8 cellular contexts compared by ENCODE assay signal in genomic region chr11:10933455-10934292, GRCh38.
DNase-seq lines count a peak whose midpoint lies in the region; ATAC-seq and TF ChIP-seq lines count a peak whose summit lies in the region.

No MANE protein-coding gene starts in this region.

- WGBS in heart left ventricle, 4 donors: 6% methylated on average over 20 of the region's 20 CpGs

- H3K27me3 ChIP-seq in adipocyte (replicated peaks; ENCODE audit: control insufficient read depth, insufficient read depth, low read length) (no peaks in the 10 kb centered on the region), heart left ventricle (peaks cover 0 to 12% (median 0%) of the 10 kb centered on the region in 9 donors), upper lobe of right lung (no peaks in the 10 kb centered on the region)

- intact Hi-C loops in heart left ventricle (cut with DNase I) (loop anchor here (1.0 to 10.0 kb wide), 15 partner anchors 76 to 859 kb away; partner anchors contain the start of genes EIF4G2 (in 4 of the 10) and ZBED5 (in 1 of the 10)), posterior vena cava (cut with DNase I) (loop anchor here (5.0 to 10.0 kb wide), 3 partner anchors 89 to 851 kb away; partner anchors contain the start of gene EIF4G2 (in 1 of the 2)), upper lobe of right lung (cut with DNase I) (loop anchor here (10.0 kb wide), 1 partner anchor 91 kb away; no protein-coding TSS in a partner anchor)

- peak; percentile 92 for TF ChIP-seq CTCF in HFF-Myc (IDR thresholded peaks at IDR 0.05; ENCODE audit: low read depth, low read length, missing control alignments)
- TF ChIP-seq CTCF in heart left ventricle (IDR thresholded peaks at IDR 0.05): peak; percentile 88 to 99 (median 96)
- peak; percentile 98 for TF ChIP-seq CTCF in upper lobe of right lung (IDR thresholded peaks at IDR 0.05)

- DNase-seq in GM04503 (ENCODE audit: low read depth) (peak; percentile 78), HFF-Myc (ENCODE audit: extremely low read depth, low read depth) (peak; percentile 87), NCI-H1048 (lab: John Stamatoyannopoulos, UW) (peak; percentile 61), SW480 (ENCODE audit: low spot score) (peak; percentile 93), adipocyte (ENCODE audit: low read depth) (peak; percentile 98), heart left ventricle (peak; percentile 88 to 93 (median 91)), posterior vena cava (ENCODE audit: low spot score) (peak; percentile 96), upper lobe of right lung (peak; percentile 92)

- H3K4me3 ChIP-seq in HFF-Myc (replicated peaks; ENCODE audit: low read depth, low read length) (peak overlapping the region; percentile 48), adipocyte (ENCODE audit: low read length) (peak overlapping the region; percentile 88), heart left ventricle (peak overlapping the region in 11 of 12 donors; percentile 27 to 60 (median 50)), upper lobe of right lung (peak overlapping the region; percentile 52)

- peak overlapping the region in 11 of 12 donors; percentile 30 to 84 (median 73) for H3K27ac ChIP-seq in heart left ventricle
- H3K27ac ChIP-seq in upper lobe of right lung: peak overlapping the region; percentile 37

- peak overlapping the region; percentile 88 for H3K9ac ChIP-seq in adipocyte (ENCODE audit: low read length)

- ATAC-seq in heart left ventricle (peak; percentile 83 to 95 (median 92)), upper lobe of right lung (peak; percentile 90)

- H3K36me3 ChIP-seq in adipocyte (ENCODE audit: control insufficient read depth, insufficient read depth, low read length, severe bottlenecking) (no peaks in the 10 kb centered on the region), heart left ventricle (no peaks in the 10 kb centered on the region), upper lobe of right lung (no peaks in the 10 kb centered on the region)

- no peaks in the 10 kb centered on the region for H3K9me3 ChIP-seq in adipocyte (ENCODE audit: control insufficient read depth, low read length)
- H3K9me3 ChIP-seq in heart left ventricle: no peaks in the 10 kb centered on the region
- no peaks in the 10 kb centered on the region for H3K9me3 ChIP-seq in upper lobe of right lung

- H3K4me1 ChIP-seq in adipocyte (ENCODE audit: control insufficient read depth, insufficient read depth, low read length): peaks cover 21% of the 10 kb centered on the region
- H3K4me1 ChIP-seq in heart left ventricle: peaks cover 0 to 24% (median 6%) of the 10 kb centered on the region in 12 donors
- peaks cover 11% of the 10 kb centered on the region for H3K4me1 ChIP-seq in upper lobe of right lung

- peak in 1 of 2 donors; percentile 30 for TF ChIP-seq POLR2A in heart left ventricle (IDR thresholded peaks at IDR 0.05)

Comparison
In these comparisons a context has a peak if more than half of its experiments do, and no peak if none do; other contexts are left out.
1. Peak in every context shown above with its lines: DNase-seq, ATAC-seq, H3K4me3 ChIP-seq and H3K27ac ChIP-seq.